ENCODE assay signal across 1 cellular context in the genomic region with DNA sequence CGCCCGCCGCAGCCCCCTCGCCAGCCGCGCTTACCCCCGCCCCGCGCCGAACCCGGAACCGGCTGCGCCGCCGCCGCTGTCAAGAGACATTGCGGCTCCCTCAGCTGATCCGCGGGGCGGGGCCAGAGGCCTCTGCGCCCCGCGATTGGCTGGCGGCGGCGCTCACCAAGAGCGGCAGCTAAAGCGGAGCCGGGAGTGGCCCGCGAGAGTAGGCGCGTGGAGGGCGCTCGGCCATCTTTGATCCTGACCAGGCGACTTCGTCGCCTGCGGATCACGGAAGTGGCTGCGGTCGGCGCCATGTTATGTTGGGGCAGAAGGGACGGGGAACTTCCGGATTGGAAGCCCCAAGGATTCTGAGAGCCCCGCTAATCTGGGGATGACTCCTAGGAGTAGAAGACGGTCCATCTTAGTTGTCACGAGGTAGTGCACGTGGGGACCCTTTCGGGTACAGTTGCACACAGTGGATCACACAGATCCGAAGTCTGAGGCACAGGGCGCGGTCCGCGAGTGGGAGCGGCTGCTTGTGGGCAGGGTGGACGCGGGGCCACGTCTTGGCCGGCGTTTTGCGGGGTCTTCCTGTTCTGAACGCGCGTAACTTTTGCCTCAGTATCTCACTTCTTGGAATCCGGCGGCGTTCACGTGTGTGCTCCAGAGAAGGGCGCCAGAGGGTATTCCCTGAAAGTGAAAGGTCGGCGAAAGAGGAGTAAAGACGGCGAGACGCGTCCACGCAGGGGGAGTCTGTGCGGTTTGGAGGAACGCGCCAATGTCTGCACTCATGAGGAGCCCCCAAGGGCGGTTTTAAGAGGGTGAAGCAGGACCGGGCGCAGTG.
TF ChIP-seq lines count a peak whose summit lies in the region.

A gene with protein sequence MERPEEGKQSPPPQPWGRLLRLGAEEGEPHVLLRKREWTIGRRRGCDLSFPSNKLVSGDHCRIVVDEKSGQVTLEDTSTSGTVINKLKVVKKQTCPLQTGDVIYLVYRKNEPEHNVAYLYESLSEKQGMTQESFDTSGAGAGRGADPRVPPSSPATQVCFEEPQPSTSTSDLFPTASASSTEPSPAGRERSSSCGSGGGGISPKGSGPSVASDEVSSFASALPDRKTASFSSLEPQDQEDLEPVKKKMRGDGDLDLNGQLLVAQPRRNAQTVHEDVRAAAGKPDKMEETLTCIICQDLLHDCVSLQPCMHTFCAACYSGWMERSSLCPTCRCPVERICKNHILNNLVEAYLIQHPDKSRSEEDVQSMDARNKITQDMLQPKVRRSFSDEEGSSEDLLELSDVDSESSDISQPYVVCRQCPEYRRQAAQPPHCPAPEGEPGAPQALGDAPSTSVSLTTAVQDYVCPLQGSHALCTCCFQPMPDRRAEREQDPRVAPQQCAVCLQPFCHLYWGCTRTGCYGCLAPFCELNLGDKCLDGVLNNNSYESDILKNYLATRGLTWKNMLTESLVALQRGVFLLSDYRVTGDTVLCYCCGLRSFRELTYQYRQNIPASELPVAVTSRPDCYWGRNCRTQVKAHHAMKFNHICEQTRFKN (minus strand): TSS at position 93 of the 829 bp plus-strand sequence. CDS start 277 bp downstream, outside the sequence.

TF ChIP-seq in HepG2, 621 proteins besides CTCF, POLR2A, EP300 and RAD21 (continued from another document and continues in another):
- TF ChIP-seq ZBTB21 (CRISPR knock-in tag; IDR thresholded peaks at IDR 0.05) (no peak), HES4 (CRISPR knock-in tag; IDR thresholded peaks at IDR 0.05; ENCODE audit: borderline replicate concordance) (no peak), ZMYM2 (CRISPR knock-in tag; IDR thresholded peaks at IDR 0.05) (0 out of 2 replicates have a peak, but pooled peaks have one; percentile 39), HDAC2 (CRISPR knock-in tag; IDR thresholded peaks at IDR 0.05) (peak; percentile 72), IKZF4 (CRISPR knock-in tag; IDR thresholded peaks at IDR 0.05; ENCODE audit: borderline replicate concordance, low read depth, not compliant biosample characterization) (peak; percentile 56), ZNF547 (CRISPR knock-in tag; IDR thresholded peaks at IDR 0.05) (no peak), SETDB1 (CRISPR knock-in tag; IDR thresholded peaks at IDR 0.05; ENCODE audit: borderline replicate concordance) (no peak), NFRKB (IDR thresholded peaks at IDR 0.05) (peak; percentile 69), SMAD9 (CRISPR knock-in tag; IDR thresholded peaks at IDR 0.05) (no peak; the same call in 1 of the 2 replicates), ERF (CRISPR knock-in tag; IDR thresholded peaks at IDR 0.05) (no peak), SMYD3 (CRISPR knock-in tag; IDR thresholded peaks at IDR 0.05) (no peak), ZNF567 (CRISPR knock-in tag; IDR thresholded peaks at IDR 0.05; ENCODE audit: borderline replicate concordance) (no peak), MTA3 (CRISPR knock-in tag; IDR thresholded peaks at IDR 0.05) (no peak), ZBTB20 (CRISPR knock-in tag; IDR thresholded peaks at IDR 0.05; ENCODE audit: borderline replicate concordance, low read depth) (no peak), HNRNPUL1 (IDR thresholded peaks at IDR 0.05; ENCODE audit: low read depth, low read length) (no peak), SYNCRIP (IDR thresholded peaks at IDR 0.05; ENCODE audit: insufficient read depth, low read depth, low read length) (no peak), NKX3-1 (CRISPR knock-in tag; IDR thresholded peaks at IDR 0.05) (no peak), ZNF138 (CRISPR knock-in tag; IDR thresholded peaks at IDR 0.05; ENCODE audit: low read depth) (no peak), PLRG1 (conservative IDR thresholded peaks at IDR 0.05) (no peak), ZNF768 (CRISPR knock-in tag; IDR thresholded peaks at IDR 0.05) (peak; percentile 38; the same call in 1 of the 2 replicates), ZNF556 (CRISPR knock-in tag; IDR thresholded peaks at IDR 0.05; ENCODE audit: borderline replicate concordance) (peak; percentile 55; the same call in 1 of the 2 replicates), SALL2 (CRISPR knock-in tag; IDR thresholded peaks at IDR 0.05) (peak; percentile 17; the same call in 1 of the 2 replicates), ZNF614 (CRISPR knock-in tag; IDR thresholded peaks at IDR 0.05; ENCODE audit: borderline replicate concordance) (peak; percentile 29; the same call in 1 of the 2 replicates), ZNF546 (CRISPR knock-in tag; conservative IDR thresholded peaks at IDR 0.05) (no peak; the same call in 1 of the 2 replicates), ZNF782 (CRISPR knock-in tag; IDR thresholded peaks at IDR 0.05; ENCODE audit: borderline replicate concordance) (peak; percentile 69; the same call in 1 of the 2 replicates), SMARCC2 (IDR thresholded peaks at IDR 0.05) (no peak), ARNT2 (CRISPR knock-in tag; IDR thresholded peaks at IDR 0.05; ENCODE audit: low read depth) (peak; percentile 71), ZNF383 (CRISPR knock-in tag; IDR thresholded peaks at IDR 0.05; ENCODE audit: borderline replicate concordance) (no peak), TGIF2 (CRISPR knock-in tag; IDR thresholded peaks at IDR 0.05) (peak; percentile 82; the same call in 1 of the 2 replicates), KLF12 (CRISPR knock-in tag; IDR thresholded peaks at IDR 0.05; ENCODE audit: borderline replicate concordance) (peak; percentile 32; the same call in 1 of the 2 replicates), ZSCAN9 (CRISPR knock-in tag; IDR thresholded peaks at IDR 0.05; ENCODE audit: borderline replicate concordance) (peak; percentile 53; the same call in 1 of the 2 replicates), SRY (CRISPR knock-in tag; IDR thresholded peaks at IDR 0.05) (no peak), ZNF629 (CRISPR knock-in tag; conservative IDR thresholded peaks at IDR 0.05) (no peak)
- TF ChIP-seq, protein P1, sequence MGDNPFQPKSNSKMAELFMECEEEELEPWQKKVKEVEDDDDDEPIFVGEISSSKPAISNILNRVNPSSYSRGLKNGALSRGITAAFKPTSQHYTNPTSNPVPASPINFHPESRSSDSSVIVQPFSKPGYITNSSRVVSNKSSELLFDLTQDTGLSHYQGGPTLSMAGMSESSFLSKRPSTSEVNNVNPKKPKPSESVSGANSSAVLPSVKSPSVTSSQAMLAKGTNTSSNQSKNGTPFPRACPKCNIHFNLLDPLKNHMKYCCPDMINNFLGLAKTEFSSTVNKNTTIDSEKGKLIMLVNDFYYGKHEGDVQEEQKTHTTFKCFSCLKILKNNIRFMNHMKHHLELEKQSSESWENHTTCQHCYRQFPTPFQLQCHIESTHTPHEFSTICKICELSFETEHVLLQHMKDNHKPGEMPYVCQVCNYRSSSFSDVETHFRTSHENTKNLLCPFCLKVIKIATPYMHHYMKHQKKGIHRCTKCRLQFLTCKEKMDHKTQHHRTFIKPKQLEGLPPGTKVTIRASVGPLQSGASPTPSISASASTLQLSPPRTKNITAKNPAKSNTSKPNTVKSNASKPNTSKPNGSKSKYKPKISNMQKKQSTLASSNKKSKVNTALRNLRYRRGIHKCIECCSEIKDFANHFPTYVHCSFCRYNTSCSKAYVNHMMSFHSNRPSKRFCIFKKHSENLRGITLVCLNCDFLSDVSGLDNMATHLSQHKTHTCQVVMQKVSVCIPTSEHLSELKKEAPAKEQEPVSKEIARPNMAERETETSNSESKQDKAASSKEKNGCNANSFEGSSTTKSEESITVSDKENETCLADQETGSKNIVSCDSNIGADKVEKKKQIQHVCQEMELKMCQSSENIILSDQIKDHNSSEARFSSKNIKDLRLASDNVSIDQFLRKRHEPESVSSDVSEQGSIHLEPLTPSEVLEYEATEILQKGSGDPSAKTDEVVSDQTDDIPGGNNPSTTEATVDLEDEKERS (CRISPR knock-in tag; IDR thresholded peaks at IDR 0.05): no peak; the same call in 1 of the 2 replicates
- TF ChIP-seq, protein P2, sequence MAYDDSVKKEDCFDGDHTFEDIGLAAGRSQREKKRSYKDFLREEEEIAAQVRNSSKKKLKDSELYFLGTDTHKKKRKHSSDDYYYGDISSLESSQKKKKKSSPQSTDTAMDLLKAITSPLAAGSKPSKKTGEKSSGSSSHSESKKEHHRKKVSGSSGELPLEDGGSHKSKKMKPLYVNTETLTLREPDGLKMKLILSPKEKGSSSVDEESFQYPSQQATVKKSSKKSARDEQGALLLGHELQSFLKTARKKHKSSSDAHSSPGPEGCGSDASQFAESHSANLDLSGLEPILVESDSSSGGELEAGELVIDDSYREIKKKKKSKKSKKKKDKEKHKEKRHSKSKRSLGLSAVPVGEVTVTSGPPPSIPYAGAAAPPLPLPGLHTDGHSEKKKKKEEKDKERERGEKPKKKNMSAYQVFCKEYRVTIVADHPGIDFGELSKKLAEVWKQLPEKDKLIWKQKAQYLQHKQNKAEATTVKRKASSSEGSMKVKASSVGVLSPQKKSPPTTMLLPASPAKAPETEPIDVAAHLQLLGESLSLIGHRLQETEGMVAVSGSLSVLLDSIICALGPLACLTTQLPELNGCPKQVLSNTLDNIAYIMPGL (CRISPR knock-in tag; IDR thresholded peaks at IDR 0.05; ENCODE audit: borderline replicate concordance in 1 of 2, low read depth in 1 of 2): peak; percentile 51 to 61; a peak in 3 of 4 replicates
- TF ChIP-seq, protein P3, sequence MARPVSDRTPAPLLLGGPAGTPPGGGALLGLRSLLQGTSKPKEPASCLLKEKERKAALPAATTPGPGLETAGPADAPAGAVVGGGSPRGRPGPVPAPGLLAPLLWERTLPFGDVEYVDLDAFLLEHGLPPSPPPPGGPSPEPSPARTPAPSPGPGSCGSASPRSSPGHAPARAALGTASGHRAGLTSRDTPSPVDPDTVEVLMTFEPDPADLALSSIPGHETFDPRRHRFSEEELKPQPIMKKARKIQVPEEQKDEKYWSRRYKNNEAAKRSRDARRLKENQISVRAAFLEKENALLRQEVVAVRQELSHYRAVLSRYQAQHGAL (CRISPR knock-in tag; IDR thresholded peaks at IDR 0.05; ENCODE audit: not compliant biosample characterization): no peak
- TF ChIP-seq, protein P4, sequence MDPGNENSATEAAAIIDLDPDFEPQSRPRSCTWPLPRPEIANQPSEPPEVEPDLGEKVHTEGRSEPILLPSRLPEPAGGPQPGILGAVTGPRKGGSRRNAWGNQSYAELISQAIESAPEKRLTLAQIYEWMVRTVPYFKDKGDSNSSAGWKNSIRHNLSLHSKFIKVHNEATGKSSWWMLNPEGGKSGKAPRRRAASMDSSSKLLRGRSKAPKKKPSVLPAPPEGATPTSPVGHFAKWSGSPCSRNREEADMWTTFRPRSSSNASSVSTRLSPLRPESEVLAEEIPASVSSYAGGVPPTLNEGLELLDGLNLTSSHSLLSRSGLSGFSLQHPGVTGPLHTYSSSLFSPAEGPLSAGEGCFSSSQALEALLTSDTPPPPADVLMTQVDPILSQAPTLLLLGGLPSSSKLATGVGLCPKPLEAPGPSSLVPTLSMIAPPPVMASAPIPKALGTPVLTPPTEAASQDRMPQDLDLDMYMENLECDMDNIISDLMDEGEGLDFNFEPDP (CRISPR knock-in tag; conservative IDR thresholded peaks at IDR 0.05): no peak
- TF ChIP-seq, protein P5, sequence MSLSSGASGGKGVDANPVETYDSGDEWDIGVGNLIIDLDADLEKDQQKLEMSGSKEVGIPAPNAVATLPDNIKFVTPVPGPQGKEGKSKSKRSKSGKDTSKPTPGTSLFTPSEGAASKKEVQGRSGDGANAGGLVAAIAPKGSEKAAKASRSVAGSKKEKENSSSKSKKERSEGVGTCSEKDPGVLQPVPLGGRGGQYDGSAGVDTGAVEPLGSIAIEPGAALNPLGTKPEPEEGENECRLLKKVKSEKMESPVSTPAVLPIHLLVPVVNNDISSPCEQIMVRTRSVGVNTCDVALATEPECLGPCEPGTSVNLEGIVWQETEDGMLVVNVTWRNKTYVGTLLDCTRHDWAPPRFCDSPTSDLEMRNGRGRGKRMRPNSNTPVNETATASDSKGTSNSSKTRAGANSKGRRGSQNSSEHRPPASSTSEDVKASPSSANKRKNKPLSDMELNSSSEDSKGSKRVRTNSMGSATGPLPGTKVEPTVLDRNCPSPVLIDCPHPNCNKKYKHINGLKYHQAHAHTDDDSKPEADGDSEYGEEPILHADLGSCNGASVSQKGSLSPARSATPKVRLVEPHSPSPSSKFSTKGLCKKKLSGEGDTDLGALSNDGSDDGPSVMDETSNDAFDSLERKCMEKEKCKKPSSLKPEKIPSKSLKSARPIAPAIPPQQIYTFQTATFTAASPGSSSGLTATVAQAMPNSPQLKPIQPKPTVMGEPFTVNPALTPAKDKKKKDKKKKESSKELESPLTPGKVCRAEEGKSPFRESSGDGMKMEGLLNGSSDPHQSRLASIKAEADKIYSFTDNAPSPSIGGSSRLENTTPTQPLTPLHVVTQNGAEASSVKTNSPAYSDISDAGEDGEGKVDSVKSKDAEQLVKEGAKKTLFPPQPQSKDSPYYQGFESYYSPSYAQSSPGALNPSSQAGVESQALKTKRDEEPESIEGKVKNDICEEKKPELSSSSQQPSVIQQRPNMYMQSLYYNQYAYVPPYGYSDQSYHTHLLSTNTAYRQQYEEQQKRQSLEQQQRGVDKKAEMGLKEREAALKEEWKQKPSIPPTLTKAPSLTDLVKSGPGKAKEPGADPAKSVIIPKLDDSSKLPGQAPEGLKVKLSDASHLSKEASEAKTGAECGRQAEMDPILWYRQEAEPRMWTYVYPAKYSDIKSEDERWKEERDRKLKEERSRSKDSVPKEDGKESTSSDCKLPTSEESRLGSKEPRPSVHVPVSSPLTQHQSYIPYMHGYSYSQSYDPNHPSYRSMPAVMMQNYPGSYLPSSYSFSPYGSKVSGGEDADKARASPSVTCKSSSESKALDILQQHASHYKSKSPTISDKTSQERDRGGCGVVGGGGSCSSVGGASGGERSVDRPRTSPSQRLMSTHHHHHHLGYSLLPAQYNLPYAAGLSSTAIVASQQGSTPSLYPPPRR (CRISPR knock-in tag; IDR thresholded peaks at IDR 0.05; ENCODE audit: borderline replicate concordance): peak; percentile 32; the same call in 1 of the 2 replicates
- TF ChIP-seq, protein P6, sequence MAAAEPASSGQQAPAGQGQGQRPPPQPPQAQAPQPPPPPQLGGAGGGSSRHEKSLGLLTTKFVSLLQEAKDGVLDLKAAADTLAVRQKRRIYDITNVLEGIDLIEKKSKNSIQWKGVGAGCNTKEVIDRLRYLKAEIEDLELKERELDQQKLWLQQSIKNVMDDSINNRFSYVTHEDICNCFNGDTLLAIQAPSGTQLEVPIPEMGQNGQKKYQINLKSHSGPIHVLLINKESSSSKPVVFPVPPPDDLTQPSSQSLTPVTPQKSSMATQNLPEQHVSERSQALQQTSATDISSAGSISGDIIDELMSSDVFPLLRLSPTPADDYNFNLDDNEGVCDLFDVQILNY (CRISPR knock-in tag; conservative IDR thresholded peaks at IDR 0.05): 0 out of 2 replicates have a peak, but pooled peaks have one; percentile 20
- TF ChIP-seq, protein P7, sequence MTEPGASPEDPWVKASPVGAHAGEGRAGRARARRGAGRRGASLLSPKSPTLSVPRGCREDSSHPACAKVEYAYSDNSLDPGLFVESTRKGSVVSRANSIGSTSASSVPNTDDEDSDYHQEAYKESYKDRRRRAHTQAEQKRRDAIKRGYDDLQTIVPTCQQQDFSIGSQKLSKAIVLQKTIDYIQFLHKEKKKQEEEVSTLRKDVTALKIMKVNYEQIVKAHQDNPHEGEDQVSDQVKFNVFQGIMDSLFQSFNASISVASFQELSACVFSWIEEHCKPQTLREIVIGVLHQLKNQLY (CRISPR knock-in tag; IDR thresholded peaks at IDR 0.05): 0 out of 2 replicates have a peak, but pooled peaks have one; percentile 8
